Comparison of ENCODE assay signal across 20 cellular contexts in genomic region chr12:55722948-55723347, GRCh38. TPM values are rescaled to one million over a fixed set of nuclear protein-coding genes. Genes with fewer than 3 reads are reported as not detected.
DNase-seq lines count a peak whose midpoint lies in the region; ATAC-seq and TF ChIP-seq lines count a peak whose summit lies in the region.
"Had no signal": no experiment of that assay in that cellular context is flagged by ENCODE, and none has a peak within 500 bp of the region (broad histone marks: within the 10 kb centered on the region; RNA-seq: fewer than 3 reads in every experiment).

No MANE protein-coding gene starts in this region.

- no peak for TF ChIP-seq EP300 in transverse colon (IDR thresholded peaks at IDR 0.05; ENCODE audit: low read depth)

- intact Hi-C loops in transverse colon (cut with DNase I; ENCODE audit: low total_unique reads) = no loop called here
- intact Hi-C loops in MCF 10A (cut with micrococcal nuclease) = no loop called here

- no peak for DNase-seq in activated T-cell treated with anti-CD3 and anti-CD28 coated beads, Interleukin-2, amount 50 U/mL, for 24 hours
- DNase-seq in activated T-cell treated with anti-CD3 and anti-CD28 coated beads for 4 hours (no peak), neural progenitor cell (ENCODE audit: low spot score) (no peak), transverse colon (peak; percentile 8), MCF 10A (ENCODE audit: unreplicated experiment) (no peak), H9 (no peak)
- DNase-seq: CD4-positive, CD25-positive, alpha-beta regulatory T cell; KBM-7; NCI-H1105 treated with DMSO at 0.1 percent for 48 hours; NCI-H774; stimulated activated CD4-positive, alpha-beta T cell treated with anti-CD3 and anti-CD28 coated beads, Interleukin-4, amount 100 ng/mL, for 1 hour; T-helper 1 cell; trophoblast cell had no signal

- H3K4me1 Mint-ChIP-seq in activated T-cell treated with anti-CD3 and anti-CD28 coated beads, Interleukin-2, amount 50 U/mL, for 24 hours (ENCODE audit: low read depth) = peaks cover 45% of the 10 kb centered on the region
- H3K4me1 Mint-ChIP-seq in neural progenitor cell (peaks cover 44% of the 10 kb centered on the region), MCF 10A (ENCODE audit: insufficient read depth, unreplicated experiment) (peaks cover 14% of the 10 kb centered on the region), H9 (peaks cover 37 to 40% of the 10 kb centered on the region in 2 experiments)

- H3K79me2 ChIP-seq in neural progenitor cell (ENCODE audit: low read depth) (peaks cover 24% of the 10 kb centered on the region), H9 (ENCODE audit: insufficient read depth, low read length) (peaks cover 7% of the 10 kb centered on the region; the same call in 1 of the 2 replicates)

- H3K9me3 ChIP-seq in esophagus (ENCODE audit: control insufficient read depth in 2 of 2, insufficient read depth in 1 of 2, low read depth in 1 of 2, low read length in 1 of 2) = no peaks in the 10 kb centered on the region
- H3K9me3 ChIP-seq in neural progenitor cell (ENCODE audit: low read depth) = no peaks in the 10 kb centered on the region
- no peaks in the 10 kb centered on the region for H3K9me3 ChIP-seq in transverse colon
- no peaks in the 10 kb centered on the region for H3K9me3 ChIP-seq in H9 (ENCODE audit: control insufficient read depth, low read depth, low read length)
- H3K9me3 ChIP-seq: adrenal gland had no signal

- H3K4me3 ChIP-seq in esophagus (ENCODE audit: low read depth in 1 of 2, low read length in 2 of 2) (no peak overlapping the region), neural progenitor cell (no peak overlapping the region), transverse colon (no peak overlapping the region)
- H3K4me3 ChIP-seq: adrenal gland, lung had no signal

- POLR2A ChIA-PET in MCF 10A (lab: Yijun Ruan, JAX) = interaction anchor here (0.5 to 0.6 kb wide), 2 partner anchors 1022 to 1262 kb away, joined by 4 read pairs; no protein-coding TSS in a partner anchor

- peak overlapping the region; percentile 28 to 54 for H3K27ac ChIP-seq in esophagus (ENCODE audit: low read depth in 2 of 2, low read length in 1 of 2)
- H3K27ac ChIP-seq in neural progenitor cell = no peak overlapping the region
- peak overlapping the region; percentile 97 to 99 (median 99) for H3K27ac ChIP-seq in transverse colon
- no peak overlapping the region for H3K27ac ChIP-seq in H9 (ENCODE audit: insufficient read length, low read depth, low read length)
- H3K27ac ChIP-seq: HL-60 had no signal

- H3K27me3 Mint-ChIP-seq in activated T-cell treated with anti-CD3 and anti-CD28 coated beads, Interleukin-2, amount 50 U/mL, for 24 hours = no peaks in the 10 kb centered on the region
- H3K27me3 Mint-ChIP-seq in neural progenitor cell (ENCODE audit: insufficient read depth, low read depth) (peaks cover 5% of the 10 kb centered on the region), MCF 10A (ENCODE audit: insufficient read depth, unreplicated experiment) (no peaks in the 10 kb centered on the region), H9 (ENCODE audit: low read depth) (no peaks in the 10 kb centered on the region)
- H3K27me3 Mint-ChIP-seq: CD4-positive, CD25-positive, alpha-beta regulatory T cell had no signal

- H3K4me1 ChIP-seq in esophagus (ENCODE audit: control insufficient read depth in 2 of 2, insufficient read depth in 2 of 2, low read length in 1 of 2) (peaks cover 7 to 33% of the 10 kb centered on the region in 2 donors), neural progenitor cell (peaks cover 24% of the 10 kb centered on the region), transverse colon (peaks cover 52 to 97% (median 83%) of the 10 kb centered on the region in 4 donors), H9 (ENCODE audit: insufficient read depth, low read length) (peaks cover 9% of the 10 kb centered on the region; the same call in 1 of the 2 replicates)

- 56 to 64% methylated on average over 8 of the region's 8 CpGs for WGBS in esophagus, 2 donors
- 93% methylated on average over 8 of the region's 8 CpGs; no CpG with 5 or more reads in 1 of the 2 donors for WGBS in transverse colon (ENCODE audit: low coverage in 1 of 2), 2 donors
- WGBS in H9 (ENCODE audit: extremely low coverage, insufficient read length, low lambda C conversion rate) = no CpG with 5 or more reads among the region's 8 CpGs

- no TSS peak for BruUV-seq in MCF 10A (replicated peaks; lab: Mats Ljungman, UMichigan)

- no peak overlapping the region for H3K9ac ChIP-seq in neural progenitor cell
- H3K9ac ChIP-seq in H9 (ENCODE audit: extremely low read depth, insufficient read length, low read length) = no peak overlapping the region

- H3K36me3 ChIP-seq in esophagus (ENCODE audit: control insufficient read depth in 2 of 2, insufficient read depth in 2 of 2, low read length in 1 of 2) (peaks cover 3 to 13% of the 10 kb centered on the region in 2 donors), neural progenitor cell (no peaks in the 10 kb centered on the region), transverse colon (no peaks in the 10 kb centered on the region)

- ATAC-seq in GM18909 (IDR thresholded peaks at IDR 0.05; ENCODE audit: poor library complexity, unreplicated experiment) = no peak
- ATAC-seq: sciatic nerve had no signal

- H3K14ac ChIP-seq in H9 (ENCODE audit: insufficient read depth, low read length) = no peak overlapping the region

- H4K20me1 ChIP-seq in neural progenitor cell (ENCODE audit: low read depth) (peaks cover 19% of the 10 kb centered on the region), H9 (ENCODE audit: control insufficient read depth, insufficient read depth, insufficient read length) (no peaks in the 10 kb centered on the region)

- H4K5ac ChIP-seq in H9 (ENCODE audit: insufficient read length, low read depth, low read length) = no peak overlapping the region

- H3K4me3 Mint-ChIP-seq in activated T-cell treated with anti-CD3 and anti-CD28 coated beads, Interleukin-2, amount 50 U/mL, for 24 hours = no peak overlapping the region
- H3K4me3 Mint-ChIP-seq in neural progenitor cell = peak overlapping the region; percentile 55
- no peak overlapping the region for H3K4me3 Mint-ChIP-seq in MCF 10A (ENCODE audit: unreplicated experiment)
- no peak overlapping the region; a peak in 1 of 5 replicates for H3K4me3 Mint-ChIP-seq in H9

- CTCF ChIA-PET in MCF 10A (lab: Yijun Ruan, JAX) = no interaction called here

- H2BK15ac ChIP-seq in H9 (ENCODE audit: low read depth, low read length) = no peak overlapping the region

- H3K18ac ChIP-seq in H9 (ENCODE audit: insufficient read length, low read depth, low read length) = no peak overlapping the region

- H2AK5ac ChIP-seq in H9 (ENCODE audit: insufficient read length, low read length) = no peak overlapping the region

- no peak for TF ChIP-seq POLR2A in transverse colon (IDR thresholded peaks at IDR 0.05)

- in situ Hi-C loops in transverse colon (cut with MboI; ENCODE audit: low pct_ligation_motif_present in 1 of 4, low pct_unique_long_range_greater_than_20kb in 1 of 4, low sequenced_read_pairs in 3 of 4) = loop anchor here in 1 of 4 donors (10.0 kb wide), 1 partner anchor 392 kb away; the partner anchor contains the start of genes RPL41 and ZC3H10

- H2BK120ac ChIP-seq in H9 (ENCODE audit: low read depth, low read length, poor library complexity, severe bottlenecking) = no peak overlapping the region

- H3T11ph ChIP-seq in H9 (ENCODE audit: low read length) = no peak overlapping the region

- no peaks in the 10 kb centered on the region for H3K9me3 Mint-ChIP-seq in activated T-cell treated with anti-CD3 and anti-CD28 coated beads, Interleukin-2, amount 50 U/mL, for 24 hours
- H3K9me3 Mint-ChIP-seq in neural progenitor cell = no peaks in the 10 kb centered on the region
- no peaks in the 10 kb centered on the region for H3K9me3 Mint-ChIP-seq in MCF 10A (ENCODE audit: unreplicated experiment)
- H3K9me3 Mint-ChIP-seq in H9 = no peaks in the 10 kb centered on the region; a peak in 1 of 5 replicates
- H3K9me3 Mint-ChIP-seq: activated T-helper 2 cell treated with anti-CD3 and anti-CD28 coated beads, Interferon-gamma antibody, Interleukin-2, Interleukin-4, amounts not matched to agents 10 μg/mL and 5 μg/mL and 100 μg/mL, durations not matched to agents 14 hours and 24 hours and 36 hours had no signal

- H4K8ac ChIP-seq in H9 (replicated peaks; ENCODE audit: insufficient read length, low read depth, low read length) = no peak overlapping the region

- H3K23ac ChIP-seq in H9 (ENCODE audit: insufficient read length, low read depth, low read length) = no peak overlapping the region

- peaks cover 9% of the 10 kb centered on the region for H3K23me2 ChIP-seq in H9 (ENCODE audit: insufficient read length, low read depth, low read length, poor library complexity, severe bottlenecking)

- H2BK20ac ChIP-seq in H9 (ENCODE audit: low read depth, low read length, poor library complexity, severe bottlenecking) = no peak overlapping the region

- peaks cover 7% of the 10 kb centered on the region for H3K79me1 ChIP-seq in H9 (ENCODE audit: insufficient read depth, low read depth, low read length, poor library complexity, severe bottlenecking)

- no peak overlapping the region for H2BK5ac ChIP-seq in H9 (ENCODE audit: insufficient read length, low read length)

- no peak overlapping the region for H3K4me2 ChIP-seq in neural progenitor cell
- no peak overlapping the region for H3K4me2 ChIP-seq in H9 (ENCODE audit: insufficient read depth, insufficient read length, low read length)

- peaks cover 71% of the 10 kb centered on the region for H3K36me3 Mint-ChIP-seq in activated T-cell treated with anti-CD3 and anti-CD28 coated beads, Interleukin-2, amount 50 U/mL, for 24 hours (ENCODE audit: low read depth)
- H3K36me3 Mint-ChIP-seq in neural progenitor cell (peaks cover 14% of the 10 kb centered on the region), MCF 10A (ENCODE audit: insufficient read depth, unreplicated experiment) (peaks cover 42% of the 10 kb centered on the region), H9 (ENCODE audit: insufficient read depth in 1 of 3, low read depth in 3 of 3) (peaks cover 21 to 54% (median 46%) of the 10 kb centered on the region in 3 experiments; a peak in 6 of 7 replicates)

- H4K91ac ChIP-seq in H9 (ENCODE audit: insufficient read length, low read depth, low read length) = no peak overlapping the region

- TF ChIP-seq CTCF in neural progenitor cell (IDR thresholded peaks at IDR 0.05) (no peak), transverse colon (IDR thresholded peaks at IDR 0.05) (no peak), MCF 10A (IDR thresholded peaks at IDR 0.05; ENCODE audit: unreplicated experiment) (no peak), H9 (conservative IDR thresholded peaks at IDR 0.05) (no peak)

- H3F3A ChIP-seq in neural progenitor cell (ENCODE audit: low read depth) = peaks cover 35% of the 10 kb centered on the region

- H3K56ac ChIP-seq in H9 (ENCODE audit: insufficient read length, low read depth, low read length) = no peak overlapping the region

- H2AFZ ChIP-seq in neural progenitor cell (replicated peaks) = no peak overlapping the region
- no peak overlapping the region for H2AFZ ChIP-seq in H9 (ENCODE audit: low read length)

- no peaks in the 10 kb centered on the region for H3K27me3 ChIP-seq in esophagus (ENCODE audit: control insufficient read depth in 1 of 2, insufficient read depth in 2 of 2, low read length in 2 of 2)
- no peaks in the 10 kb centered on the region for H3K27me3 ChIP-seq in neural progenitor cell
- H3K27me3 ChIP-seq in transverse colon = no peaks in the 10 kb centered on the region
- H3K27me3 ChIP-seq in H9 (ENCODE audit: insufficient read depth, low read length) = no peaks in the 10 kb centered on the region
- H3K27me3 ChIP-seq: adrenal gland had no signal

- no peak overlapping the region for H3K4ac ChIP-seq in H9 (ENCODE audit: low read depth, low read length)

- H3K27ac Mint-ChIP-seq in activated T-cell treated with anti-CD3 and anti-CD28 coated beads, Interleukin-2, amount 50 U/mL, for 24 hours = peak overlapping the region; percentile 58
- no peak overlapping the region for H3K27ac Mint-ChIP-seq in neural progenitor cell
- H3K27ac Mint-ChIP-seq in MCF 10A (ENCODE audit: low read depth, unreplicated experiment) = no peak overlapping the region
- H3K27ac Mint-ChIP-seq in H9 = no peak overlapping the region
- H3K27ac Mint-ChIP-seq: activated T-helper 2 cell treated with anti-CD3 and anti-CD28 coated beads, Interferon-gamma antibody, Interleukin-2, Interleukin-4, amounts not matched to agents 10 μg/mL and 5 μg/mL and 100 μg/mL, durations not matched to agents 14 hours and 24 hours and 36 hours; CD4-positive, CD25-positive, alpha-beta regulatory T cell had no signal

- H2BK12ac ChIP-seq in H9 (ENCODE audit: insufficient read length, low read depth, low read length) = no peak overlapping the region

RNA-seq across cellular contexts. Expression of gene RDH5, which starts 2.8 kb away (rescaled TPM):
- polyA plus RNA-seq in esophagus = 10 to 100 TPM in 1 of 2 donors, 1 to 10 TPM in 1; 3.3 to 12.7 TPM
- 3.0 and 14.6 TPM in 2 replicates for total RNA-seq in neural progenitor cell (ENCODE audit: low replicate concordance)
- 10 to 100 TPM; 16.5 to 74.4 (median 58.3) TPM for total RNA-seq in transverse colon
- 2.5 and 3.9 TPM in 2 replicates for total RNA-seq in MCF 10A (2022)
- 4.0 and 6.6 TPM in 2 replicates for total RNA-seq in H9 (2021)

RNA-seq across cellular contexts. Expression of gene CD63, which starts 5.9 kb away (rescaled TPM):
- 100 to 1,000 TPM; 334 to 463 TPM for polyA plus RNA-seq in esophagus
- total RNA-seq in neural progenitor cell (ENCODE audit: low replicate concordance) (257 and 305 TPM in 2 replicates), transverse colon (100 to 1,000 TPM; 427 to 723 (median 581) TPM), MCF 10A (2022) (552 and 724 TPM in 2 replicates), H9 (2021) (581 and 589 TPM in 2 replicates)

RNA-seq across cellular contexts. Expression of gene BLOC1S1, which starts 7.1 kb away (rescaled TPM):
- 100 to 1,000 TPM; 269 to 326 TPM for polyA plus RNA-seq in esophagus
- 48.1 and 92.5 TPM in 2 replicates for total RNA-seq in neural progenitor cell (ENCODE audit: low replicate concordance)
- 100 to 1,000 TPM; 158 to 494 (median 381) TPM for total RNA-seq in transverse colon
- 75.8 and 84.3 TPM in 2 replicates for total RNA-seq in MCF 10A (2022)
- total RNA-seq in H9 (2021) = 104 and 108 TPM in 2 replicates

RNA-seq across cellular contexts. Expression of gene ITGA7, which starts 15.2 kb away (rescaled TPM):
- 10 to 100 TPM; 15.3 to 24.6 TPM for polyA plus RNA-seq in esophagus
- total RNA-seq in neural progenitor cell (ENCODE audit: low replicate concordance) (43.4 and 75.2 TPM in 2 replicates), transverse colon (100 to 1,000 TPM in 1 of 4 donors, 10 to 100 TPM in 3; 14.4 to 125 (median 23.6) TPM), MCF 10A (2022) (2.1 and 3.0 TPM in 2 replicates), H9 (2021) (114 and 119 TPM in 2 replicates)

RNA-seq across cellular contexts. Expression of gene GDF11, which starts 20.0 kb away (rescaled TPM):
- under 1 TPM; 0.43 to 0.65 TPM for polyA plus RNA-seq in esophagus
- 9.1 and 21.9 TPM in 2 replicates for total RNA-seq in neural progenitor cell (ENCODE audit: low replicate concordance)
- total RNA-seq in transverse colon = 1 to 10 TPM in 1 of 4 donors, under 1 TPM in 3; 0.37 to 1.7 (median 0.60) TPM
- total RNA-seq in MCF 10A (2022) = 1.9 TPM in 2 replicates
- 31.2 and 31.8 TPM in 2 replicates for total RNA-seq in H9 (2021)

Comparison
In these comparisons a context has a peak if more than half of its experiments do, and no peak if none do; other contexts are left out.
1. H3K27ac ChIP-seq: peak in esophagus (2 of 2) and transverse colon (4 of 4); none in neural progenitor cell (single experiment) and H9 (single experiment).